Comparison of ENCODE assay signal across 8 cellular contexts in the genomic region with DNA sequence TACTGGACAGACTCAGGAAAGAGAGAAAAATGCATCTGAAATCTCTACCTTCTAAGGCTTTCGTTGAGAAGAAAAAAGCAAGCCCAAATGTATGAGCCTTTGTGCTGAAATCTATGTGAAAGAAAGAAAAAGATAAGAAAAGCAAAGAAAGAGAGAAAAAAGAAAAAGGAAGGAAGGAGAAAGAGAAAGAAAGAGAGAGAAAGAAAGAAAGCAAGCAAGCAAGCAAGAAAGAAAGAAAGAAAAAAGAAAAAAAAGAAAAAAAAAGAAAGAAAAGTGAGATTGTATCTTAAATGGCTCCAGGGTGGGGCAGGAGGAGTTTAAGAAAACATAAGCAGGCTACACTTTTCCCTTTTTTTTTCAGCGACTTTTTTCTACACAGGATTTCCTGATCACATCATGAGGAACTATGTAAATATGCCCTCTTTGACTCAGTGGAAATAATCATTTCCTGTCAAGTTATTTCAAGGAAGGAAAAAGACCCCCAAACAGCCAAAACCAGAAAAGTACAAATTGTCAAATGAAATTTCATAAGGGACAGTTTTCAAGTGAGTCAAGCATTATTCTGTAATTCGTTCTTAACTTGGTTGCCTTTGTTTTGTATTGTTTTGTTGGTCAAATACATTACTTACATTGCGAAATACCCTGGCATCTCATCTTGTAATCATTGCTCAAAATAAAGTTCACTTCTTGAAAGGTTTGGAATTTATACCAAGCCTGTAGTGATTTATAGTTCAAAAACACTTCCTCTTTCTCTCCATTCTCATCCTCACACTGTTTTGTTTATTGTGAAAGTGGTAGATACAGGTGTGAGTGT.
DNase-seq lines count a peak whose midpoint lies in the region; ATAC-seq and TF ChIP-seq lines count a peak whose summit lies in the region.

No MANE protein-coding gene starts in this region.

- H2AFZ ChIP-seq in fibroblast of lung (ENCODE audit: low read length), result no peak overlapping the region

- no peaks in the 10 kb centered on the region for H3K79me2 ChIP-seq in fibroblast of lung (ENCODE audit: control insufficient read depth, insufficient read depth, low read length)

- ATAC-seq in GM18907 (IDR thresholded peaks at IDR 0.05; ENCODE audit: unreplicated experiment), result peak; percentile 36

- H4K20me1 ChIP-seq in fibroblast of lung (ENCODE audit: control insufficient read depth, extremely low read depth, insufficient read depth, low read length), result no peaks in the 10 kb centered on the region

- H3K36me3 ChIP-seq in fibroblast of lung (ENCODE audit: control insufficient read depth, insufficient read depth, low read length), result no peaks in the 10 kb centered on the region

- H3K4me3 ChIP-seq in fibroblast of lung (replicated peaks in 1 of 4; ENCODE audit: control extremely low read depth in 1 of 4, insufficient read depth in 1 of 4, low read depth in 3 of 4, low read length in 4 of 4) (no peak overlapping the region), dorsolateral prefrontal cortex (no peak overlapping the region)

- H3K27ac ChIP-seq in fibroblast of lung (ENCODE audit: insufficient read depth, low read length) (no peak overlapping the region), dorsolateral prefrontal cortex (no peak overlapping the region)

- no peak overlapping the region for H3K9ac ChIP-seq in fibroblast of lung (ENCODE audit: insufficient read depth, low read length)

- no peaks in the 10 kb centered on the region for H3K9me3 ChIP-seq in fibroblast of lung (ENCODE audit: control insufficient read depth, insufficient read depth, low read depth, low read length)

- H3K4me1 ChIP-seq in fibroblast of lung (ENCODE audit: control insufficient read depth, extremely low read depth, insufficient read depth, low read length), result peaks cover 5% of the 10 kb centered on the region

- H3K4me2 ChIP-seq in fibroblast of lung (ENCODE audit: extremely low read depth, insufficient read depth, low read length), result peak overlapping the region; percentile 6

- DNase-seq in OCI-M1 (lab: John Stamatoyannopoulos, UW), result peak; percentile 66
- peak; percentile 37 to 55 for DNase-seq in fibroblast of lung (ENCODE audit: low read depth in 2 of 2)
- DNase-seq in renal cortical epithelial cell (ENCODE audit: low read depth), result peak; percentile 95
- DNase-seq in COLO668 (lab: John Stamatoyannopoulos, UW; ENCODE audit: unreplicated experiment), result no peak
- DNase-seq in posterior cingulate gyrus, result no peak
- no peak for DNase-seq in dorsolateral prefrontal cortex
- DNase-seq in activated naive CD4-positive, alpha-beta T cell (lab: John Stamatoyannopoulos, UW), result no peak

- H3K27me3 ChIP-seq in fibroblast of lung (ENCODE audit: control insufficient read depth, insufficient read depth, low read length) (no peaks in the 10 kb centered on the region), dorsolateral prefrontal cortex (no peaks in the 10 kb centered on the region)

- TF ChIP-seq CTCF in fibroblast of lung (conservative IDR thresholded peaks at IDR 0.05 in 1 of 2, IDR thresholded peaks at IDR 0.05 in 1 of 2; ENCODE audit: low read depth in 1 of 2, low read length in 2 of 2) (no peak), dorsolateral prefrontal cortex (IDR thresholded peaks at IDR 0.05 in 54 of 56, conservative IDR thresholded peaks at IDR 0.05 in 2 of 56; ENCODE audit: low read depth in 1 of 56, partially characterized antibody in 56 of 56) (no peak)

- intact Hi-C loops in posterior cingulate gyrus (cut with DNase I), result no loop called here
- intact Hi-C loops in dorsolateral prefrontal cortex (cut with DNase I), result no loop called here

Comparison
In these comparisons a context has a peak if more than half of its experiments do, and no peak if none do; other contexts are left out.
1. DNase-seq: peak in OCI-M1 (single experiment), fibroblast of lung (2 of 2) and renal cortical epithelial cell (single experiment); none in COLO668 (single experiment), posterior cingulate gyrus (0 of 10), dorsolateral prefrontal cortex (0 of 10) and activated naive CD4-positive, alpha-beta T cell (0 of 4).